ENCODE assay signal across 1 cellular context in genomic region chr13:110226051-110226562, GRCh38.
A peak's percentile ranks its signal among the peaks of the same experiment; 100 is the strongest.
TF ChIP-seq lines count a peak whose summit lies in the region.

No MANE protein-coding gene starts in this region.

TF ChIP-seq in liver, 16 proteins besides CTCF, POLR2A, EP300 and RAD21:
- TF ChIP-seq, protein P1, sequence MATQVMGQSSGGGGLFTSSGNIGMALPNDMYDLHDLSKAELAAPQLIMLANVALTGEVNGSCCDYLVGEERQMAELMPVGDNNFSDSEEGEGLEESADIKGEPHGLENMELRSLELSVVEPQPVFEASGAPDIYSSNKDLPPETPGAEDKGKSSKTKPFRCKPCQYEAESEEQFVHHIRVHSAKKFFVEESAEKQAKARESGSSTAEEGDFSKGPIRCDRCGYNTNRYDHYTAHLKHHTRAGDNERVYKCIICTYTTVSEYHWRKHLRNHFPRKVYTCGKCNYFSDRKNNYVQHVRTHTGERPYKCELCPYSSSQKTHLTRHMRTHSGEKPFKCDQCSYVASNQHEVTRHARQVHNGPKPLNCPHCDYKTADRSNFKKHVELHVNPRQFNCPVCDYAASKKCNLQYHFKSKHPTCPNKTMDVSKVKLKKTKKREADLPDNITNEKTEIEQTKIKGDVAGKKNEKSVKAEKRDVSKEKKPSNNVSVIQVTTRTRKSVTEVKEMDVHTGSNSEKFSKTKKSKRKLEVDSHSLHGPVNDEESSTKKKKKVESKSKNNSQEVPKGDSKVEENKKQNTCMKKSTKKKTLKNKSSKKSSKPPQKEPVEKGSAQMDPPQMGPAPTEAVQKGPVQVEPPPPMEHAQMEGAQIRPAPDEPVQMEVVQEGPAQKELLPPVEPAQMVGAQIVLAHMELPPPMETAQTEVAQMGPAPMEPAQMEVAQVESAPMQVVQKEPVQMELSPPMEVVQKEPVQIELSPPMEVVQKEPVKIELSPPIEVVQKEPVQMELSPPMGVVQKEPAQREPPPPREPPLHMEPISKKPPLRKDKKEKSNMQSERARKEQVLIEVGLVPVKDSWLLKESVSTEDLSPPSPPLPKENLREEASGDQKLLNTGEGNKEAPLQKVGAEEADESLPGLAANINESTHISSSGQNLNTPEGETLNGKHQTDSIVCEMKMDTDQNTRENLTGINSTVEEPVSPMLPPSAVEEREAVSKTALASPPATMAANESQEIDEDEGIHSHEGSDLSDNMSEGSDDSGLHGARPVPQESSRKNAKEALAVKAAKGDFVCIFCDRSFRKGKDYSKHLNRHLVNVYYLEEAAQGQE (IDR thresholded peaks at IDR 0.05), result peak; percentile 63
- TF ChIP-seq NR2F2 (IDR thresholded peaks at IDR 0.05) (peak; percentile 91), HNF4G (IDR thresholded peaks at IDR 0.05) (no peak)
